1 cellular context compared by ENCODE assay signal in the genomic region with DNA sequence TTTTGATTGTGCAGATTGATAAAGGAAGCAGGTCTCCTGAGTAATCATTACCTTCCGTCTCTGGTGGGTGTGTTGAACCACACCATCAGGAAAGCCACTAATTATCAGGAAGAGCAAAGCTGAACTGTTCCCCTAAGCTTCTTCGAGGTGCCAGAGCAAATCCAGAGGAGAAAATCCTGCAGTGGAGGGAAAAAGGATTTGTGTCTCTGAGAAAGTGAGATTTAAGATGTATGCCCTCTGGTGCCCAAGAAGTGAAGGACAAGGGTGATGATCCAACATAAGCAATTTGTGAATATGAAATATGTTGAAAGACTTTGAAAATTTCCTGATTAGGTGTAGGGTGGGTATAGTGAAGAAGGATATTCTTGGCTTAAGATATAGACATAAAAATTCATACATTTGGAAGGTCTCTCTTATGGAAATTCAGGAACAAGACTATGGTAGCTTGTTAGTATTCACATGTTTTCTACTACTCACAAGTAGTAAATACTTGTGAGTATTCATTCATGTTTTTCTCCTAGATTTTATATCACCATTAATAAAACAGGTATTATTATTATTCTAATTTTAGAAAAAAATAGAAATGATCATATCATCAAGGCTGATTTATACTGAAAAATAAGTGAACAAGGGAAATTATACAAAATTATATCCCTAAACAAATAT.
TF ChIP-seq lines count a peak whose summit lies in the region.

No MANE protein-coding gene starts in this region.

TF ChIP-seq in H1, 55 proteins besides CTCF, POLR2A, EP300 and RAD21 (continued from another document):
- TF ChIP-seq, protein P1, sequence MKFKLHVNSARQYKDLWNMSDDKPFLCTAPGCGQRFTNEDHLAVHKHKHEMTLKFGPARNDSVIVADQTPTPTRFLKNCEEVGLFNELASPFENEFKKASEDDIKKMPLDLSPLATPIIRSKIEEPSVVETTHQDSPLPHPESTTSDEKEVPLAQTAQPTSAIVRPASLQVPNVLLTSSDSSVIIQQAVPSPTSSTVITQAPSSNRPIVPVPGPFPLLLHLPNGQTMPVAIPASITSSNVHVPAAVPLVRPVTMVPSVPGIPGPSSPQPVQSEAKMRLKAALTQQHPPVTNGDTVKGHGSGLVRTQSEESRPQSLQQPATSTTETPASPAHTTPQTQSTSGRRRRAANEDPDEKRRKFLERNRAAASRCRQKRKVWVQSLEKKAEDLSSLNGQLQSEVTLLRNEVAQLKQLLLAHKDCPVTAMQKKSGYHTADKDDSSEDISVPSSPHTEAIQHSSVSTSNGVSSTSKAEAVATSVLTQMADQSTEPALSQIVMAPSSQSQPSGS (IDR thresholded peaks at IDR 0.05; ENCODE audit: low read length): no peak
- TF ChIP-seq, protein P2, sequence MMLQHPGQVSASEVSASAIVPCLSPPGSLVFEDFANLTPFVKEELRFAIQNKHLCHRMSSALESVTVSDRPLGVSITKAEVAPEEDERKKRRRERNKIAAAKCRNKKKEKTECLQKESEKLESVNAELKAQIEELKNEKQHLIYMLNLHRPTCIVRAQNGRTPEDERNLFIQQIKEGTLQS (IDR thresholded peaks at IDR 0.05; ENCODE audit: insufficient read depth, low read depth, low read length): no peak
- TF ChIP-seq ASH2L (IDR thresholded peaks at IDR 0.05; ENCODE audit: low read length) (no peak), SP2 (IDR thresholded peaks at IDR 0.05; ENCODE audit: low read length) (no peak), TCF12 (IDR thresholded peaks at IDR 0.05; ENCODE audit: low read depth, low read length) (no peak), TAF7 (optimal IDR thresholded peaks at IDR 0.05; ENCODE audit: borderline replicate concordance, low read depth, low read length) (no peak), SIRT6 (IDR thresholded peaks at IDR 0.05; ENCODE audit: low read length) (no peak), POU5F1 (IDR thresholded peaks at IDR 0.05; ENCODE audit: low read depth, low read length) (no peak), SIN3A (conservative IDR thresholded peaks at IDR 0.05 in 1 of 2, IDR thresholded peaks at IDR 0.05 in 1 of 2; ENCODE audit: low read depth in 1 of 2, low read length in 2 of 2) (no peak), MAFK (IDR thresholded peaks at IDR 0.05; ENCODE audit: low read depth, low read length) (no peak), FOSL1 (IDR thresholded peaks at IDR 0.05; ENCODE audit: insufficient read depth, low read depth, low read length) (no peak), BRCA1 (IDR thresholded peaks at IDR 0.05; ENCODE audit: low read depth, low read length) (no peak), EZH2 (IDR thresholded peaks at IDR 0.05; ENCODE audit: low read depth, low read length, severe bottlenecking) (no peak), TBP (IDR thresholded peaks at IDR 0.05; ENCODE audit: low read depth, low read length) (no peak)
- TF ChIP-seq, protein P3, sequence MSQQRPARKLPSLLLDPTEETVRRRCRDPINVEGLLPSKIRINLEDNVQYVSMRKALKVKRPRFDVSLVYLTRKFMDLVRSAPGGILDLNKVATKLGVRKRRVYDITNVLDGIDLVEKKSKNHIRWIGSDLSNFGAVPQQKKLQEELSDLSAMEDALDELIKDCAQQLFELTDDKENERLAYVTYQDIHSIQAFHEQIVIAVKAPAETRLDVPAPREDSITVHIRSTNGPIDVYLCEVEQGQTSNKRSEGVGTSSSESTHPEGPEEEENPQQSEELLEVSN (IDR thresholded peaks at IDR 0.05): no peak
- TF ChIP-seq, protein P4, sequence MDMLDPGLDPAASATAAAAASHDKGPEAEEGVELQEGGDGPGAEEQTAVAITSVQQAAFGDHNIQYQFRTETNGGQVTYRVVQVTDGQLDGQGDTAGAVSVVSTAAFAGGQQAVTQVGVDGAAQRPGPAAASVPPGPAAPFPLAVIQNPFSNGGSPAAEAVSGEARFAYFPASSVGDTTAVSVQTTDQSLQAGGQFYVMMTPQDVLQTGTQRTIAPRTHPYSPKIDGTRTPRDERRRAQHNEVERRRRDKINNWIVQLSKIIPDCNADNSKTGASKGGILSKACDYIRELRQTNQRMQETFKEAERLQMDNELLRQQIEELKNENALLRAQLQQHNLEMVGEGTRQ (IDR thresholded peaks at IDR 0.05; ENCODE audit: low read length): no peak
